ENCODE assay signal across 19 cellular contexts in genomic region chr12:61750604-61751003, GRCh38.
DNase-seq lines count a peak whose midpoint lies in the region; ATAC-seq and TF ChIP-seq lines count a peak whose summit lies in the region.
"Had no signal": no experiment of that assay in that cellular context is flagged by ENCODE, and none has a peak within 500 bp of the region (broad histone marks: within the 10 kb centered on the region; RNA-seq: fewer than 3 reads in every experiment).

No MANE protein-coding gene starts in this region.

- WGBS in right lobe of liver (ENCODE audit: insufficient coverage, low coverage, low lambda C conversion rate, missing lambda C conversion rate), result 22% methylated on average over 1 of the region's 1 CpG

- H3K9me3 ChIP-seq in right lobe of liver (no peaks in the 10 kb centered on the region), tibial artery (no peaks in the 10 kb centered on the region)

- H3K4me1 ChIP-seq in right lobe of liver (peaks cover 0 to 8% (median 0%) of the 10 kb centered on the region in 4 donors), tibial artery (peaks cover 0 to 14% (median 4%) of the 10 kb centered on the region in 4 donors)

- no peak overlapping the region for H3K27ac Mint-ChIP-seq in stimulated activated naive CD8-positive, alpha-beta T cell treated with anti-CD3 and anti-CD28 coated beads, Interleukin-15, amount 100 ng/mL, for 72 hours
- H3K27ac Mint-ChIP-seq: CD14-positive monocyte had no signal

- H3K27me3 ChIP-seq in right lobe of liver, result no peaks in the 10 kb centered on the region
- H3K27me3 ChIP-seq in tibial artery, result no peaks in the 10 kb centered on the region

- no peaks in the 10 kb centered on the region for H3K36me3 ChIP-seq in right lobe of liver
- no peaks in the 10 kb centered on the region for H3K36me3 ChIP-seq in tibial artery

- no peak overlapping the region for H3K4me3 Mint-ChIP-seq in stimulated activated naive CD8-positive, alpha-beta T cell treated with anti-CD3 and anti-CD28 coated beads, Interleukin-15, amount 100 ng/mL, for 72 hours
- H3K4me3 Mint-ChIP-seq: CD14-positive monocyte had no signal

- intact Hi-C loops in right lobe of liver (cut with DNase I), result no loop called here
- intact Hi-C loops in tibial artery (cut with DNase I; ENCODE audit: low total_unique reads), result no loop called here

- TF ChIP-seq POLR2A in right lobe of liver (IDR thresholded peaks at IDR 0.05), result no peak

- H3K9me3 Mint-ChIP-seq in stimulated activated naive CD8-positive, alpha-beta T cell treated with anti-CD3 and anti-CD28 coated beads, Interleukin-15, amount 100 ng/mL, for 72 hours, result peaks cover 0 to 3% of the 10 kb centered on the region in 2 donors

- no peaks in the 10 kb centered on the region for H3K27me3 Mint-ChIP-seq in stimulated activated naive CD8-positive, alpha-beta T cell treated with anti-CD3 and anti-CD28 coated beads, Interleukin-15, amount 100 ng/mL, for 72 hours

- H3K4me3 ChIP-seq in AG10803 (ENCODE audit: low read length) (no peak overlapping the region), fibroblast of mammary gland (ENCODE audit: control insufficient read depth, low read depth, low read length) (no peak overlapping the region), right lobe of liver (no peak overlapping the region), tibial artery (no peak overlapping the region)
- H3K4me3 ChIP-seq: SK-N-MC had no signal

- peak; percentile 58 for DNase-seq in AG10803 (ENCODE audit: low read depth)
- peak; percentile 51 for DNase-seq in NCI-H446 treated with DMSO at 0.1 percent for 48 hours (lab: John Stamatoyannopoulos, UW)
- peak; percentile 78 for DNase-seq in fibroblast of mammary gland (ENCODE audit: low read depth)
- DNase-seq in right lobe of liver, result no peak
- no peak for DNase-seq in tibial artery
- DNase-seq in stimulated activated naive CD8-positive, alpha-beta T cell treated with anti-CD3 and anti-CD28 coated beads, Interleukin-15, amount 100 ng/mL, for 72 hours, result no peak
- no peak for DNase-seq in stimulated activated CD4-positive, alpha-beta T cell treated with anti-CD3 and anti-CD28 coated beads, Interleukin-4, amount 100 ng/mL, for 1 hour
- DNase-seq: AML-193; DMS79; IMR-90; NCI-H1417 treated with DMSO at 0.1 percent for 48 hours; NCI-H1930; NCI-H345; NCI-H526; NK-92 treated with Interleukin-12 subunit alpha and Interleukin-12 subunit beta, amount 100 ng/mL, for 24 hours; Right ventricle myocardium superior had no signal

- ATAC-seq in right lobe of liver, result peak; percentile 66 to 91 (median 78)
- no peak for ATAC-seq in stimulated activated naive CD8-positive, alpha-beta T cell treated with anti-CD3 and anti-CD28 coated beads, Interleukin-15, amount 100 ng/mL, for 72 hours
- ATAC-seq in GM18861 (IDR thresholded peaks at IDR 0.05; ENCODE audit: unreplicated experiment), result no peak

- no peaks in the 10 kb centered on the region for H3K4me1 Mint-ChIP-seq in stimulated activated naive CD8-positive, alpha-beta T cell treated with anti-CD3 and anti-CD28 coated beads, Interleukin-15, amount 100 ng/mL, for 72 hours
- H3K4me1 Mint-ChIP-seq: CD14-positive monocyte had no signal

- TF ChIP-seq CTCF in AG10803 (conservative IDR thresholded peaks at IDR 0.05; ENCODE audit: low read length) (no peak), fibroblast of mammary gland (conservative IDR thresholded peaks at IDR 0.05; ENCODE audit: control insufficient read depth, insufficient read depth, low read depth, low read length) (no peak), right lobe of liver (IDR thresholded peaks at IDR 0.05) (no peak), tibial artery (IDR thresholded peaks at IDR 0.05) (no peak)

- H3K27ac ChIP-seq in right lobe of liver (no peak overlapping the region), tibial artery (peak overlapping the region in 1 of 2 donors; percentile 12)
- H3K27ac ChIP-seq: SK-N-MC had no signal

Comparison
In these comparisons a context has a peak if more than half of its experiments do, and no peak if none do; other contexts are left out.
1. DNase-seq: peak in AG10803 (single experiment), NCI-H446 treated with DMSO at 0.1 percent for 48 hours (single experiment) and fibroblast of mammary gland (single experiment); none in right lobe of liver (0 of 3), tibial artery (0 of 2), stimulated activated naive CD8-positive, alpha-beta T cell treated with anti-CD3 and anti-CD28 coated beads, Interleukin-15, amount 100 ng/mL, for 72 hours (0 of 2) and stimulated activated CD4-positive, alpha-beta T cell treated with anti-CD3 and anti-CD28 coated beads, Interleukin-4, amount 100 ng/mL, for 1 hour (single experiment).
2. ATAC-seq: peak in right lobe of liver (4 of 4); none in stimulated activated naive CD8-positive, alpha-beta T cell treated with anti-CD3 and anti-CD28 coated beads, Interleukin-15, amount 100 ng/mL, for 72 hours (single experiment) and GM18861 (single experiment).